ENCODE assay signal across 8 cellular contexts in the genomic region with DNA sequence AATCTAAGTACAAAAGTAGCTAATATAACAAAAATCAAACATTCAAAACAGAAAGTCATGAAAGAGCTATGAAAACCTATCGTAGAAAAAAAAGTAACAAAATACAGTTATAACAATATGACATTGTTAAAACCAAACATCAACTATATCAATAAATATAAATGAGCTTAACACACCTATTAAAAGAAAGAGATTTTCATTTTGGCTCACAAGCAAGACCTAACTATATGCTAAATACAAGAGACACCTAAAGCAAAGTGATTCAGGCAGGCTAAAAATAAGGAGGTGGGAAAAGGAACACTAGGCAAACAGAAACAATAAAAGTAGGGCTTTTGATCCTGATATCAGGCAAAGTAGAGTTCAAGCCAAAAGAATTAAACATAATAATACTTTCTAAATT.
"Had no signal": no experiment of that assay in that cellular context is flagged by ENCODE, and none has a peak within 500 bp of the region (broad histone marks: within the 10 kb centered on the region; RNA-seq: fewer than 3 reads in every experiment).

No MANE protein-coding gene starts in this region.

- FAIRE-seq: HepG2, HTR-8/SVneo had no signal

- ATAC-seq: HepG2 had no signal

- H3K9ac ChIP-seq: KMS-11 had no signal

- H3K27ac ChIP-seq: HL-60, KMS-11 had no signal

- DNase-seq: IMR-90, Karpas-422, KBM-7, KG1 had no signal

- H3K4me2 ChIP-seq: KMS-11 had no signal
